In the genomic region with DNA sequence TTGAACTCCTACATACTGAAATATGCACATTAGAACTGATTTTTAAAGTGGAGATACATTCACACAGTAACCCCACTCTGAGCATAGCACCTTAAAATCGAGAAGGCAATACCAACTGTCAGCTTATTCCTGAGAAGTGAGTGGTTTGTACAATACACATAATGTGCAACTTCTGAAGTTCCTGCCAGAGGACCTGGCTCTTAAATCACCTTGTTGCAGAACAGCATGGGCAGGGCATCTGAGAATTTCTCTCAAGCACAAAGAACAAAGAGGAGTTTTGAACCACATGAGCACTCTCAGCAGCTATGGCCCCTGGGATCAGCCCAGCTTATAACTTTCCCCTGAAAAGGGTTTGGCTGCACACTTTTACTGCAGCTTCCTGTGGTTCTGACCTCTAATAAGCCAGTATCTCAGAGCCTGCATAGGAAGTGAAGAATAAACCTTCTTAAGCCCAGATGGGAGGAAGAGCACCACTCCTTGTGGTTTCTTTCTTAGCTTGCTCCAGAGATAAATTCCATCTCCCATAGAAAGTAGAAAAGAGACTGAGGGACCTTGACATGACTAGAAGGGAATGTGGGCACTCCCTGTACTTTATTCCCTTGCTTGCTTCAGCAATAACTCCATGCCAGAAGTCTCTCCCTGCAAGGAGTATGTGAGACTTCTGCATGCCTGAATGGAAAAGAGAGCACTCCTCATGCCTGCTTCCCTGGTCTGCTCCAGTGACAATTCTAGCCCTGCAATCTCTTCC, we compare ENCODE assay signal across 1 cellular context.
TF ChIP-seq lines count a peak whose summit lies in the region.

No MANE protein-coding gene starts in this region.

TF ChIP-seq in H1, 55 proteins besides CTCF, POLR2A, EP300 and RAD21:
- TF ChIP-seq GABPA (IDR thresholded peaks at IDR 0.05; ENCODE audit: borderline replicate concordance, insufficient read depth, low read length) (no peak), JUN (IDR thresholded peaks at IDR 0.05; ENCODE audit: low read depth, low read length) (no peak)
TF ChIP-seq in H1: peak in this region for 0.
